ENCODE assay signal across 8 cellular contexts in genomic region chr20:63955846-63956663, GRCh38. TPM values are rescaled to one million over a fixed set of nuclear protein-coding genes. Genes with fewer than 3 reads are reported as not detected.
DNase-seq lines count a peak whose midpoint lies in the region; ATAC-seq and TF ChIP-seq lines count a peak whose summit lies in the region.

TSS of gene UCKL1 (minus strand) at chr20:63956416. CDS start at chr20:63956372, 44 bp downstream.

- peaks cover 46 to 62% (median 52%) of the 10 kb centered on the region in 4 donors for H3K4me1 ChIP-seq in upper lobe of left lung

- ATAC-seq in upper lobe of left lung (ENCODE audit: low FRiP score in 2 of 2): peak; percentile 91 to 93

- no peaks in the 10 kb centered on the region for H3K27me3 ChIP-seq in H7 (ENCODE audit: control insufficient read depth, insufficient read depth, low read length)
- H3K27me3 ChIP-seq in upper lobe of left lung: no peaks in the 10 kb centered on the region

- DNase-seq in GM04504 (ENCODE audit: low read depth) (peak; percentile 76), H7 (peak; percentile 99), M059J (ENCODE audit: low read depth) (peak; percentile 89), SW480 (ENCODE audit: low spot score) (peak; percentile 92), cardiac septum (ENCODE audit: low spot score) (peak; percentile 91), posterior cingulate gyrus (peak; percentile 73 to 99 (median 88)), upper lobe of left lung (peak; percentile 91 to 98)

- intact Hi-C loops in cardiac septum (cut with DNase I) (loop anchor here (2.0 kb wide), 1 partner anchor 107 kb away; the partner anchor contains the start of gene TCEA2), posterior cingulate gyrus (cut with DNase I) (loop anchor here (1.0 to 5.0 kb wide), 6 partner anchors 25 to 329 kb away; partner anchors contain the start of genes ARFRP1, DNAJC5, GMEB2 and PRPF6)

- H3K9me3 ChIP-seq in upper lobe of left lung: no peaks in the 10 kb centered on the region

- H3K4me3 ChIP-seq in H7 (ENCODE audit: insufficient read depth, low read depth, low read length) (peak within 1 kb of the TSS; percentile 98), upper lobe of left lung (peak within 1 kb of the TSS; percentile 63 to 99 (median 80))

- H3K36me3 ChIP-seq in H7 (replicated peaks; ENCODE audit: control insufficient read depth, insufficient read depth, low read length) (no peaks in the 10 kb centered on the region; the same call in none of the 2 replicates), upper lobe of left lung (peaks cover 0 to 26% (median 16%) of the 10 kb centered on the region in 4 donors)

- 0 to 1% (median 1%) methylated on average over 78 to 101 of the region's 103 CpGs for WGBS in adipose tissue, 3 donors
- 0 to 1% methylated on average over 14 to 40 of the region's 103 CpGs for WGBS in upper lobe of left lung, 2 donors

- H3K27ac ChIP-seq in adipose tissue (ENCODE audit: low read depth, low read length) (no peak within 1 kb of the TSS), upper lobe of left lung (peak within 1 kb of the TSS; percentile 85 to 94 (median 92))

- TF ChIP-seq CTCF in upper lobe of left lung (IDR thresholded peaks at IDR 0.05): peak in 2 of 6 experiments; percentile 12 to 26

- TF ChIP-seq EP300 in upper lobe of left lung (IDR thresholded peaks at IDR 0.05): no peak

- peak in 3 of 4 donors; percentile 36 to 87 (median 43) for TF ChIP-seq POLR2A in upper lobe of left lung (IDR thresholded peaks at IDR 0.05)

RNA-seq across cellular contexts. Expression of gene UCKL1, which starts in this region (rescaled TPM):
- 21.8 and 26.6 TPM in 2 replicates for total RNA-seq in H7 (2014; rRNA removed; shearing (Covaris generic))
- 23.9 and 32.2 TPM in 2 replicates for total RNA-seq in M059J (2014; rRNA removed; shearing (Covaris generic))
- polyA plus RNA-seq in adipose tissue: 10 to 100 TPM; 28.9 to 44.6 (median 33.1) TPM
- total RNA-seq in cardiac septum (43.2 TPM), upper lobe of left lung (100 to 1,000 TPM in 1 of 6 donors, 10 to 100 TPM in 5; 23.0 to 103 (median 37.3) TPM)
